28 cellular contexts compared by ENCODE assay signal in the genomic region with DNA sequence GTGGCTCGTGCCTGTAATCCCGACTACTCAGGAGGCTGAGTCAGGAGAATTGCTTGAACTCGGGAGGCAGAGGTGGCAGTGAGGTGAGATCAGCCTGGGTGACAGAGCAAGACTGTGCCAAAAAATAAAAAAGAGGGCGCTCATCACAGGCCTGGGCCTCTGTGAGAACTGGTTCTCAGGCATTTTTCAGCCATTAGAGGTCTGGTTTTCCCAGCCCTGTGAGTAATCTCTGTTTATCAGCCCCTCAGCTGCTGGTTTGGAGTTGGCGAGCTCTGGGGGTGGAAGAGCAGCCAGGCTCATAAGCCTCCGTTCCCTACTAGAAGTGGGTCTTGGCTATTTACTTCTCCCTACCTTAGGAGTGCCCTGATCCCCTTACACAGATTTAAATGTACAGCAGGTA. TPM values are rescaled to one million over a fixed set of nuclear protein-coding genes. Genes with fewer than 3 reads are reported as not detected.
A peak's percentile ranks its signal among the peaks of the same experiment; 100 is the strongest.
DNase-seq lines count a peak whose midpoint lies in the region; ATAC-seq and TF ChIP-seq lines count a peak whose summit lies in the region.
"Had no signal": no experiment of that assay in that cellular context is flagged by ENCODE, and none has a peak within 500 bp of the region (broad histone marks: within the 10 kb centered on the region; RNA-seq: fewer than 3 reads in every experiment).

No MANE protein-coding gene starts in this region.

- peak overlapping the region; percentile 13 for H3K27ac ChIP-seq in smooth muscle cell (ENCODE audit: low read depth)
- H3K27ac ChIP-seq: parathyroid adenoma, thoracic aorta, uterus had no signal

- ATAC-seq in left lobe of liver = no peak
- ATAC-seq in stimulated activated naive CD8-positive, alpha-beta T cell treated with anti-CD3 and anti-CD28 coated beads, Interleukin-15, amount 100 ng/mL, for 72 hours = no peak
- ATAC-seq: right cardiac atrium, T-cell had no signal

- TF ChIP-seq CTCF in HFFc6 (IDR thresholded peaks at IDR 0.05) (no peak), smooth muscle cell (IDR thresholded peaks at IDR 0.05; ENCODE audit: borderline replicate concordance, insufficient read depth, poor library complexity, severe bottlenecking) (no peak)

- no peaks in the 10 kb centered on the region for H3K9me3 ChIP-seq in smooth muscle cell (replicated peaks; ENCODE audit: low read depth)
- H3K9me3 ChIP-seq: MG63, thoracic aorta, uterus had no signal

- H3K27me3 Mint-ChIP-seq in HFFc6 (ENCODE audit: insufficient read depth) = peaks cover 16% of the 10 kb centered on the region
- H3K27me3 Mint-ChIP-seq in stimulated activated naive CD8-positive, alpha-beta T cell treated with anti-CD3 and anti-CD28 coated beads, Interleukin-15, amount 100 ng/mL, for 72 hours = peaks cover 12% of the 10 kb centered on the region

- no peaks in the 10 kb centered on the region for H3F3A ChIP-seq in smooth muscle cell (ENCODE audit: low read depth)

- WGBS in smooth muscle cell (ENCODE audit: low lambda C conversion rate) = 24% methylated on average over 6 of the region's 6 CpGs

- H3K9me3 Mint-ChIP-seq in HFFc6 = peaks cover 3% of the 10 kb centered on the region; the same call in 1 of the 2 replicates
- no peaks in the 10 kb centered on the region for H3K9me3 Mint-ChIP-seq in stimulated activated naive CD8-positive, alpha-beta T cell treated with anti-CD3 and anti-CD28 coated beads, Interleukin-15, amount 100 ng/mL, for 72 hours
- H3K9me3 Mint-ChIP-seq: activated naive CD4-positive, alpha-beta T cell treated with anti-CD3 and anti-CD28 coated beads for 36 hours; activated T-helper 1 cell treated with anti-CD3 and anti-CD28 coated beads, Interleukin-12 subunit alpha, Interleukin-12 subunit beta, Interleukin-2, Interleukin-4 antibody, amounts not matched to agents 30 ng/mL and 10 ng/mL and 1 ng/mL, durations not matched to agents 14 hours and 24 hours and 36 hours; CD4-positive, alpha-beta memory T cell; dendritic cell treated with granulocyte-macrophage colony-stimulating factor and Interleukin-4, amounts not matched to agents 40 ng/mL and 50 ng/mL, for 4 days; T-cell had no signal

- no peak overlapping the region for H3K27ac Mint-ChIP-seq in HFFc6
- no peak overlapping the region for H3K27ac Mint-ChIP-seq in stimulated activated naive CD8-positive, alpha-beta T cell treated with anti-CD3 and anti-CD28 coated beads, Interleukin-15, amount 100 ng/mL, for 72 hours
- H3K27ac Mint-ChIP-seq: activated naive CD4-positive, alpha-beta T cell treated with anti-CD3 and anti-CD28 coated beads for 36 hours; activated T-helper 1 cell treated with anti-CD3 and anti-CD28 coated beads, Interleukin-12 subunit alpha, Interleukin-12 subunit beta, Interleukin-2, Interleukin-4 antibody, amounts not matched to agents 30 ng/mL and 10 ng/mL and 1 ng/mL, durations not matched to agents 14 hours and 24 hours and 36 hours; dendritic cell treated with granulocyte-macrophage colony-stimulating factor and Interleukin-4, amounts not matched to agents 40 ng/mL and 50 ng/mL, for 4 days; T-cell had no signal

- H2AFZ ChIP-seq in smooth muscle cell (ENCODE audit: low read depth) = no peak overlapping the region
- H2AFZ ChIP-seq: parathyroid adenoma had no signal

- no peaks in the 10 kb centered on the region for H4K20me1 ChIP-seq in smooth muscle cell (ENCODE audit: low read depth)

- H3K36me3 Mint-ChIP-seq in HFFc6 (ENCODE audit: low read depth) = peaks cover 6% of the 10 kb centered on the region; the same call in 1 of the 2 replicates
- H3K36me3 Mint-ChIP-seq: CD4-positive, alpha-beta memory T cell; T-cell had no signal

- no peak overlapping the region for H3K9ac ChIP-seq in smooth muscle cell (ENCODE audit: low read depth)
- H3K9ac ChIP-seq: parathyroid adenoma had no signal

- H3K4me1 ChIP-seq in smooth muscle cell (ENCODE audit: low read depth) = no peaks in the 10 kb centered on the region
- H3K4me1 ChIP-seq: parathyroid adenoma, uterus had no signal

- no peaks in the 10 kb centered on the region for H3K4me1 Mint-ChIP-seq in HFFc6 (ENCODE audit: low read depth)
- H3K4me1 Mint-ChIP-seq in stimulated activated naive CD8-positive, alpha-beta T cell treated with anti-CD3 and anti-CD28 coated beads, Interleukin-15, amount 100 ng/mL, for 72 hours = peaks cover 6% of the 10 kb centered on the region

- no peaks in the 10 kb centered on the region for H3K36me3 ChIP-seq in smooth muscle cell (ENCODE audit: low read depth)
- H3K36me3 ChIP-seq: MG63, thoracic aorta, uterus had no signal

- no peak overlapping the region for H3K4me3 Mint-ChIP-seq in HFFc6
- no peak overlapping the region for H3K4me3 Mint-ChIP-seq in stimulated activated naive CD8-positive, alpha-beta T cell treated with anti-CD3 and anti-CD28 coated beads, Interleukin-15, amount 100 ng/mL, for 72 hours
- H3K4me3 Mint-ChIP-seq: activated naive CD4-positive, alpha-beta T cell treated with anti-CD3 and anti-CD28 coated beads for 36 hours; activated T-helper 1 cell treated with anti-CD3 and anti-CD28 coated beads, Interleukin-12 subunit alpha, Interleukin-12 subunit beta, Interleukin-2, Interleukin-4 antibody, amounts not matched to agents 30 ng/mL and 10 ng/mL and 1 ng/mL, durations not matched to agents 14 hours and 24 hours and 36 hours; CD4-positive, alpha-beta memory T cell; dendritic cell treated with granulocyte-macrophage colony-stimulating factor and Interleukin-4, amounts not matched to agents 40 ng/mL and 50 ng/mL, for 4 days; T-cell had no signal

- no peaks in the 10 kb centered on the region for H3K79me2 ChIP-seq in smooth muscle cell (ENCODE audit: low read depth)
- H3K79me2 ChIP-seq: parathyroid adenoma had no signal

- no peak overlapping the region for H3K4me2 ChIP-seq in smooth muscle cell

- DNase-seq in HFFc6 (peak; percentile 15), astrocyte of the hippocampus (ENCODE audit: low read depth, low spot score) (peak; percentile 68), iPS-NIHi7 (ENCODE audit: extremely low spot score) (peak; percentile 40), smooth muscle cell (lab: John Stamatoyannopoulos, UW; ENCODE audit: unreplicated experiment) (no peak), NOMO-1 treated with dmso at 0.1 percent for 144 hours (lab: John Stamatoyannopoulos, UW; ENCODE audit: unreplicated experiment) (no peak), left lobe of liver (ENCODE audit: low spot score) (no peak)
- no peak for DNase-seq in stimulated activated naive CD8-positive, alpha-beta T cell treated with anti-CD3 and anti-CD28 coated beads, Interleukin-15, amount 100 ng/mL, for 72 hours
- DNase-seq: activated CD4-positive, alpha-beta T cell treated with anti-CD3 and anti-CD28 coated beads, Interleukin-2, amount 50 U/mL, for 48 hours; activated naive CD4-positive, alpha-beta T cell treated with anti-CD3 and anti-CD28 coated beads for 36 hours; caudate nucleus; CD4-positive, alpha-beta memory T cell; glutamatergic neuron; kidney glomerular epithelial cell; MG63; NCI-H1105 treated with DMSO at 0.1 percent for 48 hours; NCI-H1930; right cardiac atrium; stimulated activated naive CD4-positive, alpha-beta T cell treated with Interleukin-2 at 50 U/mL for 16 hours; T-cell; uterus had no signal

- H3K4me3 ChIP-seq in smooth muscle cell = no peak overlapping the region
- H3K4me3 ChIP-seq: lung, MG63, thoracic aorta, uterus had no signal

- H3K27me3 ChIP-seq in smooth muscle cell (ENCODE audit: low read depth) = no peaks in the 10 kb centered on the region
- H3K27me3 ChIP-seq: MG63, uterus had no signal

RNA-seq across cellular contexts. Expression of a gene that starts 53.1 kb away (rescaled TPM):
- total RNA-seq in HFFc6 (2021; fragmentation: NEBNext Ultra II Directional; extraction: Animal tissue kit (Norgen Biotek cat#: 25700)) = under 1 TPM in 1 of 6 experiments, not detected in 5; 0.14 TPM
- total RNA-seq in smooth muscle cell = 1.0 and 1.3 TPM in 2 replicates
- 1.2 and 3.1 TPM in 2 replicates for polyA plus RNA-seq in smooth muscle cell
- not detected for total RNA-seq in left lobe of liver
- total RNA-seq: activated naive CD4-positive, alpha-beta T cell treated with anti-CD3 and anti-CD28 coated beads for 36 hours; activated T-helper 1 cell treated with anti-CD3 and anti-CD28 coated beads, Interleukin-12 subunit alpha, Interleukin-12 subunit beta, Interleukin-2, Interleukin-4 antibody, amounts not matched to agents 30 ng/mL and 10 ng/mL and 1 ng/mL, durations not matched to agents 14 hours and 24 hours and 36 hours; CD4-positive, alpha-beta memory T cell; G401; lung; mucosa of gallbladder; uterus had no signal
- polyA plus RNA-seq: neural cell had no signal

Comparison
In these comparisons a context has a peak if more than half of its experiments do, and no peak if none do; other contexts are left out.
1. DNase-seq: peak in HFFc6 (single experiment), astrocyte of the hippocampus (single experiment) and iPS-NIHi7 (single experiment); none in smooth muscle cell (single experiment), NOMO-1 treated with dmso at 0.1 percent for 144 hours (single experiment), left lobe of liver (single experiment) and stimulated activated naive CD8-positive, alpha-beta T cell treated with anti-CD3 and anti-CD28 coated beads, Interleukin-15, amount 100 ng/mL, for 72 hours (0 of 2).